Comparison of ENCODE assay signal across 1 cellular context in genomic region chr7:158864833-158865232, GRCh38.
A peak's percentile ranks its signal among the peaks of the same experiment; 100 is the strongest.
TF ChIP-seq lines count a peak whose summit lies in the region.

No MANE protein-coding gene starts in this region.

TF ChIP-seq in HepG2, 621 proteins besides CTCF, POLR2A, EP300 and RAD21:
- TF ChIP-seq SRF (IDR thresholded peaks at IDR 0.05; ENCODE audit: low read depth, low read length) (no peak), ERF (CRISPR knock-in tag; IDR thresholded peaks at IDR 0.05) (0 out of 2 replicates have a peak, but pooled peaks have one; percentile 0)
TF ChIP-seq in HepG2: peak in this region for 1.
